Comparison of ENCODE assay signal across 1 cellular context in genomic region chr22:19527861-19528417, GRCh38.
TF ChIP-seq lines count a peak whose summit lies in the region.

No MANE protein-coding gene starts in this region.

TF ChIP-seq in K562, 482 proteins besides CTCF, POLR2A, EP300 and RAD21 (continues in another document):
- no peak for TF ChIP-seq NBN (IDR thresholded peaks at IDR 0.05; ENCODE audit: low read depth)
- no peak for TF ChIP-seq MCM3 (IDR thresholded peaks at IDR 0.05)
- no peak for TF ChIP-seq KLF13 (tag; IDR thresholded peaks at IDR 0.05; ENCODE audit: borderline replicate concordance, low read depth)
- no peak for TF ChIP-seq ZNF511 (CRISPR knock-in tag; IDR thresholded peaks at IDR 0.05)
- TF ChIP-seq ZKSCAN1 (IDR thresholded peaks at IDR 0.05; ENCODE audit: low read depth, low read length): no peak
- 0 out of 2 replicates have a peak, but pooled peaks have one; percentile 52 for TF ChIP-seq FOXP1 (CRISPR knock-in tag; IDR thresholded peaks at IDR 0.05)
- no peak for TF ChIP-seq ZNF655 (CRISPR knock-in tag; IDR thresholded peaks at IDR 0.05)
- no peak for TF ChIP-seq MYBL2 (IDR thresholded peaks at IDR 0.05; ENCODE audit: low read depth)
- peak; percentile 59; the same call in 1 of the 2 replicates for TF ChIP-seq MYBL2 (CRISPR knock-in tag; IDR thresholded peaks at IDR 0.05; ENCODE audit: borderline replicate concordance)
- TF ChIP-seq U2AF1 (optimal IDR thresholded peaks at IDR 0.05; ENCODE audit: low read depth, low read length): no peak
- 0 out of 2 replicates have a peak, but pooled peaks have one; percentile 33 for TF ChIP-seq ZNF609 (CRISPR knock-in tag; IDR thresholded peaks at IDR 0.05; ENCODE audit: borderline replicate concordance)
- no peak for TF ChIP-seq E2F1 (CRISPR knock-in tag; IDR thresholded peaks at IDR 0.05)
- no peak for TF ChIP-seq ZFP1 (CRISPR knock-in tag; IDR thresholded peaks at IDR 0.05)
- no peak for TF ChIP-seq POLR2B (IDR thresholded peaks at IDR 0.05; ENCODE audit: low read depth, partially characterized antibody)
- 0 out of 2 replicates have a peak, but pooled peaks have one; percentile 37 for TF ChIP-seq E2F4 (CRISPR knock-in tag; IDR thresholded peaks at IDR 0.05; ENCODE audit: low read depth)
- TF ChIP-seq ZNF431 (CRISPR knock-in tag; IDR thresholded peaks at IDR 0.05): no peak
- no peak for TF ChIP-seq ZNF707 (CRISPR knock-in tag; conservative IDR thresholded peaks at IDR 0.05)
- TF ChIP-seq ZSCAN29 (IDR thresholded peaks at IDR 0.05): no peak
- no peak for TF ChIP-seq PCBP1 (IDR thresholded peaks at IDR 0.05; ENCODE audit: low read depth, low read length, poor library complexity, severe bottlenecking)
- no peak for TF ChIP-seq ZNF324 (CRISPR knock-in tag; IDR thresholded peaks at IDR 0.05)
- TF ChIP-seq ZNF830 (CRISPR knock-in tag; IDR thresholded peaks at IDR 0.05): 0 out of 2 replicates have a peak, but pooled peaks have one; percentile 12
- no peak for TF ChIP-seq SMAD2 (IDR thresholded peaks at IDR 0.05; ENCODE audit: low read depth, low read length)
- TF ChIP-seq HBP1 (CRISPR knock-in tag; IDR thresholded peaks at IDR 0.05): no peak
- no peak for TF ChIP-seq MTA2 (IDR thresholded peaks at IDR 0.05; ENCODE audit: low read depth)
- no peak for TF ChIP-seq GMEB1 (CRISPR knock-in tag; IDR thresholded peaks at IDR 0.05)
- TF ChIP-seq CREM (IDR thresholded peaks at IDR 0.05; ENCODE audit: low read depth): no peak
- no peak for TF ChIP-seq FOXK1 (CRISPR knock-in tag; IDR thresholded peaks at IDR 0.05; ENCODE audit: borderline replicate concordance)
- TF ChIP-seq POLR2G (IDR thresholded peaks at IDR 0.05; ENCODE audit: low read depth, low read length): peak; percentile 42; the same call in 1 of the 2 replicates
- TF ChIP-seq ZNF217 (CRISPR knock-in tag; IDR thresholded peaks at IDR 0.05): no peak
- no peak for TF ChIP-seq ZNF318 (IDR thresholded peaks at IDR 0.05; ENCODE audit: borderline replicate concordance in 1 of 2, low read depth in 1 of 2)
- TF ChIP-seq STAT6 (CRISPR knock-in tag; IDR thresholded peaks at IDR 0.05): no peak
- no peak for TF ChIP-seq HDAC3 (IDR thresholded peaks at IDR 0.05; ENCODE audit: borderline replicate concordance, partially characterized antibody)
